ENCODE assay signal across 37 cellular contexts in the genomic region with DNA sequence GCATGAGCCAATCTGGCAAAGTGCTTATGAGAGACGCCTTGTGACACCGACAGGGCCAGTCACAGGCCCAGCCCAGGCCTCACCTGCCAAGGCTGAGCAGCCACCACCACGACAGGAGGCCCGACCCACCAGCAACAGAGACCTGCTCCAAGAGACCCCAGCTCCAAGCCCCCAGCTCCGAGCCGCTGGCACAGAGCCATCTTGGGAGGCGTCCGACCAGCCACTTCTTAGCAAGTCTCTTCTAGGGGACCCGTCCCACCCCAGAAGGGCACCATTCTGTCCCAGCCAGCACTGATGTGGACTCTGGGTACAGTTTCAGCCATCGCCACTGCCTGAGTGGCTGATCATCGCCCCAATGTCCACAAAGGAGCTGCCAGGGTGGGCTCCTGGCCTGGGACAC.
"Had no signal": no experiment of that assay in that cellular context is flagged by ENCODE, and none has a peak within 500 bp of the region (broad histone marks: within the 10 kb centered on the region; RNA-seq: fewer than 3 reads in every experiment).

No MANE protein-coding gene starts in this region.

- H3K27ac ChIP-seq: adrenal gland, body of pancreas, brain microvascular endothelial cell, breast epithelium, VCaP had no signal

- H3K4me1 ChIP-seq: adrenal gland, body of pancreas, breast epithelium had no signal

- H3K4me3 Mint-ChIP-seq: activated CD4-positive, alpha-beta memory T cell treated with anti-CD3 and anti-CD28 coated beads for 36 hours; activated CD4-positive, alpha-beta T cell treated with anti-CD3 and anti-CD28 coated beads for 36 hours; activated CD4-positive, alpha-beta T cell treated with anti-CD3 and anti-CD28 coated beads, Interleukin-2, amount 10 ng/mL, durations not matched to agents 7 days and 5 days; activated CD8-positive, alpha-beta T cell treated with anti-CD3 and anti-CD28 coated beads for 36 hours; activated naive CD4-positive, alpha-beta T cell treated with anti-CD3 and anti-CD28 coated beads for 36 hours; activated naive CD8-positive, alpha-beta T cell treated with anti-CD3 and anti-CD28 coated beads for 36 hours; activated T-cell treated with anti-CD3 and anti-CD28 coated beads, Interleukin-2, amount 50 U/mL, for 4 hours; activated T-cell treated with anti-CD3 and anti-CD28 coated beads, Interleukin-2, amount 50 U/mL, for 72 hours; activated T-helper 1 cell treated with anti-CD3 and anti-CD28 coated beads, Interleukin-12 subunit alpha, Interleukin-12 subunit beta, Interleukin-2, Interleukin-4 antibody, amounts not matched to agents 30 ng/mL and 10 ng/mL and 1 ng/mL, durations not matched to agents 14 hours and 24 hours and 36 hours; activated T-helper 17 cell treated with anti-CD3 and anti-CD28 coated beads, Interleukin-2, amount 50 U/mL, for 72 hours; T-helper 1 cell treated with Interleukin-12 subunit alpha and Interleukin-12 subunit beta and Interleukin-4 antibody, amounts not matched to agents 30 μg/mL and 1 μg/mL, for 36 hours; T-helper 2 cell treated with Interferon-gamma antibody and Interleukin-4, amounts not matched to agents 5 μg/mL and 100 μg/mL, for 36 hours; WTC11 had no signal

- ATAC-seq: activated CD4-positive, alpha-beta T cell treated with anti-CD3 and anti-CD28 coated beads for 36 hours; activated CD4-positive, CD25-positive, alpha-beta regulatory T cell treated with anti-CD3 and anti-CD28 coated beads, Interleukin-2, amount 50 U/mL, for 24 hours; activated CD8-positive, alpha-beta T cell treated with anti-CD3 and anti-CD28 coated beads for 36 hours; activated naive CD4-positive, alpha-beta T cell treated with anti-CD3 and anti-CD28 coated beads, Interleukin-2, amount 50 U/mL, for 72 hours; activated T-cell treated with anti-CD3 and anti-CD28 coated beads, Interleukin-2, amount 50 U/mL, for 4 hours; activated T-cell treated with anti-CD3 and anti-CD28 coated beads, Interleukin-2, amount 50 U/mL, for 72 hours; activated T-helper 17 cell treated with anti-CD3 and anti-CD28 coated beads, Interleukin-2, amount 50 U/mL, for 72 hours; body of pancreas; WTC11 had no signal

- H3K9me3 Mint-ChIP-seq: activated CD4-positive, alpha-beta memory T cell treated with anti-CD3 and anti-CD28 coated beads for 36 hours; activated CD4-positive, alpha-beta T cell treated with anti-CD3 and anti-CD28 coated beads, Interleukin-2, amount 10 ng/mL, durations not matched to agents 7 days and 5 days; activated CD8-positive, alpha-beta T cell treated with anti-CD3 and anti-CD28 coated beads for 36 hours; activated naive CD4-positive, alpha-beta T cell treated with anti-CD3 and anti-CD28 coated beads for 36 hours; activated naive CD8-positive, alpha-beta T cell treated with anti-CD3 and anti-CD28 coated beads for 36 hours; activated T-cell treated with anti-CD3 and anti-CD28 coated beads, Interleukin-2, amount 50 U/mL, for 4 hours; activated T-cell treated with anti-CD3 and anti-CD28 coated beads, Interleukin-2, amount 50 U/mL, for 72 hours; activated T-helper 1 cell treated with anti-CD3 and anti-CD28 coated beads, Interleukin-12 subunit alpha, Interleukin-12 subunit beta, Interleukin-2, Interleukin-4 antibody, amounts not matched to agents 30 ng/mL and 10 ng/mL and 1 ng/mL, durations not matched to agents 14 hours and 24 hours and 36 hours; activated T-helper 17 cell treated with anti-CD3 and anti-CD28 coated beads, Interleukin-2, amount 50 U/mL, for 72 hours; T-helper 1 cell treated with Interleukin-12 subunit alpha and Interleukin-12 subunit beta and Interleukin-4 antibody, amounts not matched to agents 30 μg/mL and 1 μg/mL, for 36 hours; T-helper 2 cell treated with Interferon-gamma antibody and Interleukin-4, amounts not matched to agents 5 μg/mL and 100 μg/mL, for 36 hours had no signal

- H3K4me3 ChIP-seq: adrenal gland, body of pancreas, breast epithelium had no signal

- H3K27me3 Mint-ChIP-seq: activated CD4-positive, alpha-beta memory T cell treated with anti-CD3 and anti-CD28 coated beads for 36 hours; activated CD4-positive, alpha-beta T cell treated with anti-CD3 and anti-CD28 coated beads for 36 hours; activated CD4-positive, alpha-beta T cell treated with anti-CD3 and anti-CD28 coated beads, Interleukin-2, amount 10 ng/mL, durations not matched to agents 7 days and 5 days; activated CD8-positive, alpha-beta T cell treated with anti-CD3 and anti-CD28 coated beads for 36 hours; activated T-helper 17 cell treated with anti-CD3 and anti-CD28 coated beads, Interleukin-2, amount 50 U/mL, for 72 hours had no signal

- H3K27ac Mint-ChIP-seq: activated CD4-positive, alpha-beta memory T cell treated with anti-CD3 and anti-CD28 coated beads for 36 hours; activated CD4-positive, alpha-beta T cell treated with anti-CD3 and anti-CD28 coated beads for 36 hours; activated CD4-positive, alpha-beta T cell treated with anti-CD3 and anti-CD28 coated beads, Interleukin-2, amount 10 ng/mL, durations not matched to agents 7 days and 5 days; activated CD8-positive, alpha-beta T cell treated with anti-CD3 and anti-CD28 coated beads for 36 hours; activated naive CD4-positive, alpha-beta T cell treated with anti-CD3 and anti-CD28 coated beads for 36 hours; activated naive CD4-positive, alpha-beta T cell treated with anti-CD3 and anti-CD28 coated beads, Interleukin-2, amount 50 U/mL, for 72 hours; activated naive CD8-positive, alpha-beta T cell treated with anti-CD3 and anti-CD28 coated beads for 36 hours; activated T-cell treated with anti-CD3 and anti-CD28 coated beads, Interleukin-2, amount 50 U/mL, for 72 hours; activated T-helper 1 cell treated with anti-CD3 and anti-CD28 coated beads, Interleukin-12 subunit alpha, Interleukin-12 subunit beta, Interleukin-2, Interleukin-4 antibody, amounts not matched to agents 30 ng/mL and 10 ng/mL and 1 ng/mL, durations not matched to agents 14 hours and 24 hours and 36 hours; activated T-helper 17 cell treated with anti-CD3 and anti-CD28 coated beads, Interleukin-2, amount 50 U/mL, for 72 hours; T-helper 1 cell treated with Interleukin-12 subunit alpha and Interleukin-12 subunit beta and Interleukin-4 antibody, amounts not matched to agents 30 μg/mL and 1 μg/mL, for 36 hours; T-helper 2 cell treated with Interferon-gamma antibody and Interleukin-4, amounts not matched to agents 5 μg/mL and 100 μg/mL, for 36 hours; WTC11 had no signal

- H3K27me3 ChIP-seq: adrenal gland, body of pancreas, brain microvascular endothelial cell had no signal

- H3K36me3 ChIP-seq: adrenal gland, brain microvascular endothelial cell, breast epithelium had no signal

- H3K4me1 Mint-ChIP-seq: activated CD4-positive, alpha-beta T cell treated with anti-CD3 and anti-CD28 coated beads for 36 hours; activated T-helper 17 cell treated with anti-CD3 and anti-CD28 coated beads, Interleukin-2, amount 50 U/mL, for 72 hours; WTC11 had no signal

- H3K9me3 ChIP-seq: adrenal gland, body of pancreas, breast epithelium had no signal

- DNase-seq: activated CD4-positive, alpha-beta memory T cell treated with anti-CD3 and anti-CD28 coated beads for 36 hours; activated CD4-positive, alpha-beta T cell treated with anti-CD3 and anti-CD28 coated beads for 1 hour; activated CD4-positive, alpha-beta T cell treated with anti-CD3 and anti-CD28 coated beads for 36 hours; activated CD4-positive, alpha-beta T cell treated with anti-CD3 and anti-CD28 coated beads for 48 hours; activated CD4-positive, alpha-beta T cell treated with anti-CD3 and anti-CD28 coated beads, Interleukin-2, amount 10 ng/mL, durations not matched to agents 7 days and 5 days; activated CD4-positive, CD25-positive, alpha-beta regulatory T cell; activated CD8-positive, alpha-beta memory T cell treated with anti-CD3 and anti-CD28 coated beads, Interleukin-2, amount 50 U/mL, for 4 hours; activated CD8-positive, alpha-beta T cell treated with anti-CD3 and anti-CD28 coated beads for 36 hours; activated effector memory CD4-positive, alpha-beta T cell treated with anti-CD3 and anti-CD28 coated beads, Interleukin-2, amount 50 U/mL, for 16 hours; activated gamma-delta T cell treated with Interleukin-2 at 50 U/mL for 16 hours; activated naive CD4-positive, alpha-beta T cell; activated naive CD4-positive, alpha-beta T cell treated with anti-CD3 and anti-CD28 coated beads for 36 hours; activated naive CD4-positive, alpha-beta T cell treated with anti-CD3 and anti-CD28 coated beads, Interleukin-2, amount 50 U/mL, for 16 hours; activated naive CD8-positive, alpha-beta T cell treated with anti-CD3 and anti-CD28 coated beads for 36 hours; activated T-cell treated with anti-CD3 and anti-CD28 coated beads for 4 hours; activated T-cell treated with anti-CD3 and anti-CD28 coated beads, Interleukin-2, amount 50 U/mL, for 1 hour; activated T-cell treated with anti-CD3 and anti-CD28 coated beads, Interleukin-2, amount 50 U/mL, for 4 hours; activated T-cell treated with anti-CD3 and anti-CD28 coated beads, Interleukin-2, amount 50 U/mL, for 72 hours; adrenal gland; amniotic stem cell; aorta; body of pancreas; brain microvascular endothelial cell; central memory CD4-positive, alpha-beta T cell; SW 1271; T-helper 1 cell; T-helper 2 cell; T-helper 9 cell had no signal
